Comparison of ENCODE assay signal across 10 cellular contexts in the genomic region with DNA sequence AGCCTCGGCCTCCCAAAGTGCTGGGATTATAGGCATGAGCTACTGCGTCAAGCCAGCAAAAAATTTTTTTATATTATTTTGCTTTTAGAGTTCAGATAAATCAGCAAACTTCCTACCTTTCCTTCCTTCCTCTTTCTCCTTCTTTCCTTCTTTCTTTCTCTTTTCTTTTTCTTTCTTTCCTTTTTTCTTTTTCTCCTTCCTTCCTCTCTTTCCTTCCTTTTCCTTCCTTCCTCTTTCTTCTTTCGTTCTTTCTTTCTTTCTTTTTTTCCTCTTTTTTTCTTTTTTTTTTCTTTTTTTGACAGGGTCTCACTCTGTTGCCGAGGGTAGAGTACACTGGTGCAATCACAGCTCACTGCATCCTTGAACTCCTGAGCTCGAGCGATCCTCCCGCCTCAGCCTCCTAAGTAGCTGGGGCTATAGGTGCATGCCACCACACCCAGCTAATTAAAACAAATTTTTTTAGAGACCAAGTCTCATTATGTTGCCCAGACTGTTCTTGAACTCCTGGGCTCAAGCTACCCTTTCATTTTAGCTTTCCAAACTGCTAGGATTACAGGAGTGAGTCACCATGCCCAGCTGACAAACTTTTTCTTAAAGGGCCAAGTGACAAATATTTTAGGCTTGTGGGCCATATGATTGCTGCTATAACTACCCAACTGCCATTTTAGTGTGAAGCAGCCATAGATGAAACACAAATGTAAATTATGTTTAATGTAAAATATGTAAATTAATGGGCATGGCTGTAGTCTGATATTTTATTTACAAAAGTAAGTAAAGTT. TPM values are rescaled to one million over a fixed set of nuclear protein-coding genes. Genes with fewer than 3 reads are reported as not detected.
DNase-seq lines count a peak whose midpoint lies in the region; ATAC-seq, FAIRE-seq and TF ChIP-seq lines count a peak whose summit lies in the region.
"Had no signal": no experiment of that assay in that cellular context is flagged by ENCODE, and none has a peak within 500 bp of the region (broad histone marks: within the 10 kb centered on the region; RNA-seq: fewer than 3 reads in every experiment).

No MANE protein-coding gene starts in this region.

- H3K9me3 ChIP-seq in astrocyte (ENCODE audit: insufficient read depth, low read depth, low read length): no peaks in the 10 kb centered on the region
- no peaks in the 10 kb centered on the region for H3K9me3 ChIP-seq in hepatocyte (ENCODE audit: low read depth)

- H3K4me3 ChIP-seq in astrocyte (ENCODE audit: insufficient read depth, low read depth, low read length) (no peak overlapping the region), hepatocyte (no peak overlapping the region)
- H3K4me3 ChIP-seq: BLaER1 had no signal

- DNase-seq in AG08396 (ENCODE audit: low spot score) (peak; percentile 16), M059J (ENCODE audit: low read depth) (peak; percentile 70), astrocyte (ENCODE audit: low read depth) (peak; percentile 55), hepatocyte (ENCODE audit: low spot score) (peak; percentile 18), GM19238 (ENCODE audit: insufficient read length, low spot score) (no peak)
- DNase-seq: activated naive CD4-positive, alpha-beta T cell had no signal

- H3K4me2 ChIP-seq in astrocyte (ENCODE audit: low read length) (peak overlapping the region; percentile 30), hepatocyte (no peak overlapping the region)
- H3K4me2 ChIP-seq: BLaER1 had no signal

- no peak for TF ChIP-seq CTCF in astrocyte (IDR thresholded peaks at IDR 0.05; ENCODE audit: insufficient read depth, low read depth, low read length)
- no peak for TF ChIP-seq CTCF in hepatocyte (IDR thresholded peaks at IDR 0.05; ENCODE audit: poor library complexity)

- FAIRE-seq in astrocyte (lab: Jason Lieb, UNC): no peak

- H4K20me1 ChIP-seq in astrocyte (ENCODE audit: insufficient read depth, low read length): no peaks in the 10 kb centered on the region
- H4K20me1 ChIP-seq in hepatocyte (ENCODE audit: insufficient read depth, poor library complexity, severe bottlenecking): no peaks in the 10 kb centered on the region
- H4K20me1 ChIP-seq: BLaER1 had no signal

- ATAC-seq in HG03097 (IDR thresholded peaks at IDR 0.05; ENCODE audit: low FRiP score, unreplicated experiment) (no peak), GM19463 (IDR thresholded peaks at IDR 0.05; ENCODE audit: unreplicated experiment) (no peak), GM18858 (IDR thresholded peaks at IDR 0.05; ENCODE audit: unreplicated experiment) (no peak)

- H3K27me3 Mint-ChIP-seq in astrocyte (ENCODE audit: low read depth, unreplicated experiment): no peaks in the 10 kb centered on the region

- WGBS in hepatocyte (ENCODE audit: low lambda C conversion rate, missing lambda C conversion rate): 96% methylated on average over 6 of the region's 7 CpGs

- no peak overlapping the region for H3K4me3 Mint-ChIP-seq in astrocyte (ENCODE audit: unreplicated experiment)

- no peaks in the 10 kb centered on the region for H3K36me3 Mint-ChIP-seq in astrocyte (ENCODE audit: low read depth, unreplicated experiment)

- H3K27me3 ChIP-seq in astrocyte (ENCODE audit: insufficient read depth, low read length) (no peaks in the 10 kb centered on the region), hepatocyte (no peaks in the 10 kb centered on the region)
- H3K27me3 ChIP-seq: BLaER1 had no signal

- H2AFZ ChIP-seq in astrocyte (ENCODE audit: low read depth, low read length) (no peak overlapping the region), hepatocyte (no peak overlapping the region)

- H3K27ac Mint-ChIP-seq in astrocyte (ENCODE audit: unreplicated experiment): peak overlapping the region; percentile 77

- no peak overlapping the region for H3K9ac ChIP-seq in astrocyte (ENCODE audit: low read length)
- H3K9ac ChIP-seq: BLaER1 had no signal

- H3K27ac ChIP-seq in astrocyte (ENCODE audit: low read depth, low read length) (no peak overlapping the region), hepatocyte (no peak overlapping the region)
- H3K27ac ChIP-seq: BLaER1 had no signal

- H3K4me1 Mint-ChIP-seq in astrocyte (ENCODE audit: low read depth, unreplicated experiment): peaks cover 6% of the 10 kb centered on the region

- peaks cover 14% of the 10 kb centered on the region for H3K9me3 Mint-ChIP-seq in astrocyte (ENCODE audit: unreplicated experiment)

- H3K9me2 ChIP-seq in hepatocyte (replicated peaks; ENCODE audit: insufficient read depth): no peaks in the 10 kb centered on the region

- no peaks in the 10 kb centered on the region for H3K79me2 ChIP-seq in astrocyte (ENCODE audit: insufficient read depth, low read length)
- H3K79me2 ChIP-seq in hepatocyte: no peaks in the 10 kb centered on the region

- H3K4me1 ChIP-seq in astrocyte (ENCODE audit: insufficient read depth, low read length) (no peaks in the 10 kb centered on the region), hepatocyte (ENCODE audit: insufficient read depth) (no peaks in the 10 kb centered on the region)

- no peaks in the 10 kb centered on the region for H3K36me3 ChIP-seq in astrocyte (ENCODE audit: insufficient read depth, low read length)
- no peaks in the 10 kb centered on the region for H3K36me3 ChIP-seq in hepatocyte (replicated peaks; ENCODE audit: insufficient read depth, low read depth)
- H3K36me3 ChIP-seq: BLaER1 had no signal

RNA-seq across cellular contexts. Expression of gene WASHC4, which starts 7.1 kb away (rescaled TPM):
- total RNA-seq in M059J (2014; rRNA removed; shearing (Covaris generic)): 37.5 and 51.9 TPM in 2 replicates
- 47.3 and 51.1 TPM in 2 replicates for total RNA-seq in astrocyte
- total RNA-seq in hepatocyte: 92.7 and 102 TPM in 2 replicates
- 31.3 and 38.0 TPM in 2 replicates for polyA plus RNA-seq in hepatocyte

RNA-seq across cellular contexts. Expression of gene ALDH1L2, which starts 16.1 kb away (rescaled TPM):
- total RNA-seq in M059J (2014; rRNA removed; shearing (Covaris generic)): 0.27 and 1.4 TPM in 2 replicates
- total RNA-seq in astrocyte: 69.2 and 91.6 TPM in 2 replicates
- 11.1 and 16.2 TPM in 2 replicates for total RNA-seq in hepatocyte
- 5.9 and 6.5 TPM in 2 replicates for polyA plus RNA-seq in hepatocyte
